ENCODE assay signal across 9 cellular contexts in the genomic region with DNA sequence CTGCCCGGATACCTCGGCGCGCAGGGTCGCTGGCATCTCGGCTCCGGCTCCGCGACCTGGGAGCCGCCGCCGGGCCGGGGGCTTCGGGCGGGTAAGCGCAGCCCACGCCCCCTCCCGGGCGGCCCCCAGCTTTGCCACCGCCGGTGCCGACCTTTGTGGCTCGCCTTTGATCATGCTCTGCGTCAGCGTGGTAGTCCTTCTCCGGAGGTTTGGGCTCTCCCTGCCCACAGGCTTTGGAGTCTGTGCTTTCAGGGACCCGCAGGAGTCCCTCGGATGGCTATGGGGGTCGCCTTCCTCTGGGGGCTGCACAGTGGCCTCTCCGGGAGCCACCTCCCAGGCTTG. TPM values are rescaled to one million over a fixed set of nuclear protein-coding genes. Genes with fewer than 3 reads are reported as not detected.
DNase-seq lines count a peak whose midpoint lies in the region; ATAC-seq lines count a peak whose summit lies in the region.
"Had no signal": no experiment of that assay in that cellular context is flagged by ENCODE, and none has a peak within 500 bp of the region (broad histone marks: within the 10 kb centered on the region; RNA-seq: fewer than 3 reads in every experiment).

No MANE protein-coding gene starts in this region.

- peak overlapping the region; percentile 76 to 92 (median 82) for H3K4me3 Mint-ChIP-seq in CD8-positive, alpha-beta memory T cell
- H3K4me3 Mint-ChIP-seq in activated naive CD8-positive, alpha-beta T cell treated with anti-CD3 and anti-CD28 coated beads, Interleukin-2, amount 50 U/mL, for 24 hours, result peak overlapping the region; percentile 59

- H3K4me1 Mint-ChIP-seq in CD8-positive, alpha-beta memory T cell, result peaks cover 12 to 31% (median 24%) of the 10 kb centered on the region in 3 donors
- H3K4me1 Mint-ChIP-seq in activated naive CD8-positive, alpha-beta T cell treated with anti-CD3 and anti-CD28 coated beads, Interleukin-2, amount 50 U/mL, for 24 hours, result peaks cover 10% of the 10 kb centered on the region

- WGBS in mesodermal cell (ENCODE audit: insufficient coverage in 2 of 2), 2 experiments, result 5 to 6% methylated on average over 30 of the region's 30 CpGs

- H3K9me3 Mint-ChIP-seq in CD8-positive, alpha-beta memory T cell, result no peaks in the 10 kb centered on the region
- H3K9me3 Mint-ChIP-seq in activated naive CD8-positive, alpha-beta T cell treated with anti-CD3 and anti-CD28 coated beads, Interleukin-2, amount 50 U/mL, for 24 hours, result no peaks in the 10 kb centered on the region

- no peaks in the 10 kb centered on the region for H3K9me3 ChIP-seq in CD8-positive, alpha-beta memory T cell (ENCODE audit: low read length)
- no peaks in the 10 kb centered on the region for H3K9me3 ChIP-seq in mesodermal cell (ENCODE audit: control insufficient read depth, low read length)

- POLR2A ChIA-PET in CD8-positive, alpha-beta memory T cell (lab: Charles Lee), result no interaction called here

- peaks cover 4% of the 10 kb centered on the region for H3K4me1 ChIP-seq in CD8-positive, alpha-beta memory T cell (ENCODE audit: insufficient read depth, low read length)
- peaks cover 8% of the 10 kb centered on the region for H3K4me1 ChIP-seq in mesodermal cell (ENCODE audit: control insufficient read depth, insufficient read depth, low read length, poor library complexity, severe bottlenecking)

- no peak overlapping the region for H3K4me3 ChIP-seq in CD8-positive, alpha-beta memory T cell (ENCODE audit: low read length)
- peak overlapping the region; percentile 39 for H3K4me3 ChIP-seq in mesodermal cell (ENCODE audit: extremely low read depth, insufficient read depth, low read length, poor library complexity, severe bottlenecking)

- H3K27ac ChIP-seq in CD8-positive, alpha-beta memory T cell (ENCODE audit: low read depth, low read length), result no peak overlapping the region
- no peak overlapping the region for H3K27ac ChIP-seq in mesodermal cell (ENCODE audit: low read depth, low read length, severe bottlenecking)

- H3K36me3 ChIP-seq in CD8-positive, alpha-beta memory T cell (ENCODE audit: insufficient read depth, low read length), result peaks cover 10% of the 10 kb centered on the region
- peaks cover 15% of the 10 kb centered on the region for H3K36me3 ChIP-seq in mesodermal cell (ENCODE audit: control insufficient read depth, insufficient read depth, low read length)

- ATAC-seq in HG02678 (IDR thresholded peaks at IDR 0.05; ENCODE audit: unreplicated experiment), result peak; percentile 29
- peak; percentile 57 for ATAC-seq in activated naive CD8-positive, alpha-beta T cell treated with anti-CD3 and anti-CD28 coated beads, Interleukin-2, amount 50 U/mL, for 24 hours
- no peak for ATAC-seq in esophagus mucosa

- H3K27me3 ChIP-seq in CD8-positive, alpha-beta memory T cell (ENCODE audit: insufficient read depth, low read length, poor library complexity, severe bottlenecking), result no peaks in the 10 kb centered on the region

- peak overlapping the region in 3 of 8 donors; percentile 8 to 73 (median 61) for H3K27ac Mint-ChIP-seq in CD8-positive, alpha-beta memory T cell
- no peak overlapping the region for H3K27ac Mint-ChIP-seq in activated naive CD8-positive, alpha-beta T cell treated with anti-CD3 and anti-CD28 coated beads, Interleukin-2, amount 50 U/mL, for 24 hours

- peaks cover 3 to 15% (median 3%) of the 10 kb centered on the region in 3 donors for H3K36me3 Mint-ChIP-seq in CD8-positive, alpha-beta memory T cell
- H3K36me3 Mint-ChIP-seq in activated naive CD8-positive, alpha-beta T cell treated with anti-CD3 and anti-CD28 coated beads, Interleukin-2, amount 50 U/mL, for 24 hours (ENCODE audit: low read depth), result peaks cover 6% of the 10 kb centered on the region

- no peaks in the 10 kb centered on the region for H3K27me3 Mint-ChIP-seq in CD8-positive, alpha-beta memory T cell
- H3K27me3 Mint-ChIP-seq in activated naive CD8-positive, alpha-beta T cell treated with anti-CD3 and anti-CD28 coated beads, Interleukin-2, amount 50 U/mL, for 24 hours, result peaks cover 7% of the 10 kb centered on the region

- no peak for DNase-seq in CD8-positive, alpha-beta memory T cell
- peak; percentile 38 for DNase-seq in activated naive CD8-positive, alpha-beta T cell treated with anti-CD3 and anti-CD28 coated beads, Interleukin-2, amount 50 U/mL, for 24 hours
- DNase-seq in NCI-H1105 (lab: John Stamatoyannopoulos, UW), result no peak
- DNase-seq in Kasumi-1 (lab: John Stamatoyannopoulos, UW), result no peak
- no peak for DNase-seq in putamen (ENCODE audit: low spot score)

- CTCF ChIA-PET in CD8-positive, alpha-beta memory T cell (lab: Charles Lee), result interaction anchor here (2.3 kb wide), 1 partner anchor 14 kb away, joined by 12 read pairs; no protein-coding TSS in a partner anchor

RNA-seq across cellular contexts. Expression of gene ATP6V1F, which starts 7.3 kb away (rescaled TPM):
- total RNA-seq in CD8-positive, alpha-beta memory T cell, result 100 to 1,000 TPM; 145 to 147 TPM
- 295 TPM for polyA plus RNA-seq in CD8-positive, alpha-beta memory T cell
- polyA plus RNA-seq in mesodermal cell (2013, experiment 1 of 2), result 134 TPM
- polyA plus RNA-seq in mesodermal cell (2013, experiment 2 of 2), result 119 TPM
- total RNA-seq in esophagus mucosa, result 193 TPM

RNA-seq across cellular contexts. Expression of gene FLNC, which starts 39.7 kb away (rescaled TPM):
- total RNA-seq in CD8-positive, alpha-beta memory T cell, result not detected
- not detected for polyA plus RNA-seq in CD8-positive, alpha-beta memory T cell
- 147 TPM for polyA plus RNA-seq in mesodermal cell (2013, experiment 1 of 2)
- polyA plus RNA-seq in mesodermal cell (2013, experiment 2 of 2), result 116 TPM
- 2.0 TPM for total RNA-seq in esophagus mucosa

RNA-seq across cellular contexts. Expression of gene KCP, which starts 40.6 kb away (rescaled TPM):
- total RNA-seq in CD8-positive, alpha-beta memory T cell, result 1 to 10 TPM in 1 of 2 experiments, under 1 TPM in 1; 0.84 to 1.1 TPM
- polyA plus RNA-seq in CD8-positive, alpha-beta memory T cell, result not detected
- polyA plus RNA-seq in mesodermal cell (2013, experiment 1 of 2), result 14.8 TPM
- 11.8 TPM for polyA plus RNA-seq in mesodermal cell (2013, experiment 2 of 2)
- total RNA-seq in esophagus mucosa, result 1.8 TPM
- total RNA-seq: dermis microvascular lymphatic vessel endothelial cell had no signal
